9 cellular contexts compared by ENCODE assay signal in the genomic region with DNA sequence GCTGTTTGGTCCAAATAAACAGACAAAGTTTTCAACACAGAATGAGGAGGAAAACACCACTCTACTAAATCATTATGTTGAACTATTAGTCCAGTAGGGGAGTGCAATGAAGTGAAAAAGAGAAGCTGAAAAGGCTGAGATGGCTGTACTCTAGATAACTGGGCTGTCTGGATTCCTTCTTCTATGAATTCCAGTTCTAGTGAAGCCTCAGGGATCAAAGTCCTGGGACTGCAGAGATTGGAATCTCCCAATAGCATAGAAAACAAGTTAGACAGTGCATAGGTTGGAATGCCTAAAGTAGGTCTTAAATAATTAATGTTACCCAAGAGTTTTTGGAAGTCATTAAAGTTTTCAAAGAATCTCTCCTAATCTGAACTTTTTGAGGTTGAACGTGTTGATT.
"Had no signal": no experiment of that assay in that cellular context is flagged by ENCODE, and none has a peak within 500 bp of the region (broad histone marks: within the 10 kb centered on the region; RNA-seq: fewer than 3 reads in every experiment).

No MANE protein-coding gene starts in this region.

- H3K9ac ChIP-seq: KMS-11 had no signal

- H3K4me3 ChIP-seq: K562 had no signal

- H3K27ac Mint-ChIP-seq: IgD-negative memory B cell had no signal

- H3K4me2 ChIP-seq: KMS-11 had no signal

- H3K4me3 Mint-ChIP-seq: IgD-negative memory B cell had no signal

- H3K36me3 Mint-ChIP-seq: IgD-negative memory B cell had no signal

- H3K4me1 Mint-ChIP-seq: IgD-negative memory B cell had no signal

- DNase-seq: IMR-90, Karpas-422, KBM-7, KG1 had no signal

- ATAC-seq: K562 had no signal

- H3K27ac ChIP-seq: HL-60, KMS-11 had no signal

- FAIRE-seq: HTR-8/SVneo, K562 had no signal
